In genomic region chr3:113140876-113141275, GRCh38 we compare ENCODE assay signal across 17 cellular contexts.
A peak's percentile ranks its signal among the peaks of the same experiment; 100 is the strongest.
DNase-seq lines count a peak whose midpoint lies in the region; ATAC-seq, FAIRE-seq and TF ChIP-seq lines count a peak whose summit lies in the region.
"Had no signal": no experiment of that assay in that cellular context is flagged by ENCODE, and none has a peak within 500 bp of the region (broad histone marks: within the 10 kb centered on the region; RNA-seq: fewer than 3 reads in every experiment).

No MANE protein-coding gene starts in this region.

- TF ChIP-seq CTCF in keratinocyte (optimal IDR thresholded peaks at IDR 0.05 in 1 of 3, IDR thresholded peaks at IDR 0.05 in 1 of 3, conservative IDR thresholded peaks at IDR 0.05 in 1 of 3; ENCODE audit: extremely low read depth in 1 of 3, insufficient read depth in 2 of 3, low read length in 3 of 3) = no peak
- TF ChIP-seq CTCF in prostate gland (IDR thresholded peaks at IDR 0.05) = no peak

- intact Hi-C loops in prostate gland (cut with DNase I) = no loop called here

- no peaks in the 10 kb centered on the region for H3K79me2 ChIP-seq in keratinocyte (ENCODE audit: control insufficient read depth, insufficient read depth, low read length)

- 90% methylated on average over 2 of the region's 2 CpGs for WGBS in prostate gland

- dilution Hi-C loops in keratinocyte (cut with MboI; ENCODE audit: extremely low pct_ligation_motif_present, low sequenced_read_pairs) = no loop called here

- peak overlapping the region; percentile 25 for H2AFZ ChIP-seq in keratinocyte (ENCODE audit: control insufficient read depth, low read length)

- no peaks in the 10 kb centered on the region for H4K20me1 ChIP-seq in keratinocyte (ENCODE audit: control insufficient read depth, extremely low read depth, insufficient read depth, low read length)

- FAIRE-seq in keratinocyte (lab: Jason Lieb, UNC) (peak; percentile 88), frontal cortex (lab: Jason Lieb, UNC) (no peak)

- no peaks in the 10 kb centered on the region for H3K9me1 ChIP-seq in keratinocyte (ENCODE audit: control insufficient read depth, extremely low read depth, insufficient read depth, low read length)

- no peak overlapping the region for H3K9ac ChIP-seq in keratinocyte (ENCODE audit: control insufficient read depth, extremely low read depth, insufficient read depth, low read length)

- peak; percentile 41 for ATAC-seq in HG02588 (IDR thresholded peaks at IDR 0.05; ENCODE audit: unreplicated experiment)
- no peak for ATAC-seq in SK-N-SH treated with all-trans-retinoic acid at 6 μM for 48 hours
- ATAC-seq: activated CD4-positive, CD25-positive, alpha-beta regulatory T cell treated with anti-CD3 and anti-CD28 coated beads, Interleukin-2, amount 50 U/mL, for 24 hours had no signal

- H3K4me1 ChIP-seq in keratinocyte (ENCODE audit: control insufficient read depth, extremely low read depth, insufficient read depth, low read length) (peaks cover 12% of the 10 kb centered on the region), prostate gland (replicated peaks) (no peaks in the 10 kb centered on the region)

- no peak overlapping the region for H3K4me2 ChIP-seq in keratinocyte (ENCODE audit: control insufficient read depth, extremely low read depth, insufficient read depth, low read depth, low read length)

- H3K27me3 ChIP-seq in keratinocyte (ENCODE audit: control insufficient read depth, extremely low read depth, insufficient read depth, low read length) = no peaks in the 10 kb centered on the region
- no peaks in the 10 kb centered on the region for H3K27me3 ChIP-seq in prostate gland (replicated peaks; ENCODE audit: insufficient read depth)

- no peaks in the 10 kb centered on the region for H3K36me3 ChIP-seq in keratinocyte (ENCODE audit: control insufficient read depth in 2 of 2, extremely low read depth in 1 of 2, insufficient read depth in 2 of 2, low read length in 2 of 2)
- no peaks in the 10 kb centered on the region for H3K36me3 ChIP-seq in prostate gland

- H3K9me3 ChIP-seq in keratinocyte (ENCODE audit: control insufficient read depth, low read depth, low read length) = no peaks in the 10 kb centered on the region
- no peaks in the 10 kb centered on the region for H3K9me3 ChIP-seq in prostate gland

- H3K4me3 ChIP-seq in keratinocyte (ENCODE audit: control insufficient read depth in 2 of 3, extremely low read depth in 1 of 3, insufficient read depth in 2 of 3, low read depth in 1 of 3, low read length in 3 of 3) (no peak overlapping the region), prostate gland (no peak overlapping the region)
- H3K4me3 ChIP-seq: SK-N-MC had no signal

- DNase-seq in ELR (ENCODE audit: low read depth) (peak; percentile 68), SKM-1 (lab: John Stamatoyannopoulos, UW; ENCODE audit: unreplicated experiment) (peak; percentile 23), keratinocyte (ENCODE audit: low read depth, low spot score) (no peak), prostate gland (ENCODE audit: low spot score) (no peak), cortex of kidney (lab: John Stamatoyannopoulos, UW) (no peak), frontal cortex (ENCODE audit: low spot score in 2 of 2) (no peak)
- DNase-seq: activated effector memory CD4-positive, alpha-beta T cell treated with Interleukin-2 at 50 U/mL for 16 hours; caudate nucleus; CD8-positive, alpha-beta memory T cell; midbrain; retina; substantia nigra had no signal

- no peak overlapping the region for H3K27ac ChIP-seq in keratinocyte (ENCODE audit: control insufficient read depth, insufficient read depth, low read length)
- no peak overlapping the region for H3K27ac ChIP-seq in prostate gland
- H3K27ac ChIP-seq: HL-60, SK-N-MC had no signal

- TF ChIP-seq POLR2A in prostate gland (IDR thresholded peaks at IDR 0.05) = no peak

TF ChIP-seq in SK-N-SH treated with all-trans-retinoic acid at 6 μM for 48 hours, 23 proteins besides CTCF, POLR2A, EP300 and RAD21:
- TF ChIP-seq ZNF565 (CRISPR knock-in tag; conservative IDR thresholded peaks at IDR 0.05; ENCODE audit: low read depth) (no peak), TOX (CRISPR knock-in tag; IDR thresholded peaks at IDR 0.05; ENCODE audit: borderline replicate concordance) (no peak), POU6F1 (CRISPR knock-in tag; IDR thresholded peaks at IDR 0.05; ENCODE audit: borderline replicate concordance, low read depth) (no peak), ARNTL (CRISPR knock-in tag; IDR thresholded peaks at IDR 0.05; ENCODE audit: borderline replicate concordance, low read depth) (no peak), BACH2 (CRISPR knock-in tag; IDR thresholded peaks at IDR 0.05; ENCODE audit: borderline replicate concordance) (no peak), ZFP3 (CRISPR knock-in tag; IDR thresholded peaks at IDR 0.05) (no peak), TCF4 (CRISPR knock-in tag; IDR thresholded peaks at IDR 0.05; ENCODE audit: borderline replicate concordance) (no peak), GLIS3 (CRISPR knock-in tag; IDR thresholded peaks at IDR 0.05) (no peak), TSHZ2 (CRISPR knock-in tag; IDR thresholded peaks at IDR 0.05) (no peak), CSRNP3 (CRISPR knock-in tag; IDR thresholded peaks at IDR 0.05) (no peak), CREB5 (CRISPR knock-in tag; IDR thresholded peaks at IDR 0.05; ENCODE audit: low read depth) (no peak), ZNF8 (CRISPR knock-in tag; IDR thresholded peaks at IDR 0.05) (no peak)
TF ChIP-seq in SK-N-SH treated with all-trans-retinoic acid at 6 μM for 48 hours: peak in this region for 0.

Comparison
In these comparisons a context has a peak if more than half of its experiments do, and no peak if none do; other contexts are left out.
1. DNase-seq: peak in ELR (single experiment) and SKM-1 (single experiment); none in keratinocyte (single experiment), prostate gland (single experiment), cortex of kidney (single experiment) and frontal cortex (0 of 2).